1 cellular context compared by ENCODE assay signal in the genomic region with DNA sequence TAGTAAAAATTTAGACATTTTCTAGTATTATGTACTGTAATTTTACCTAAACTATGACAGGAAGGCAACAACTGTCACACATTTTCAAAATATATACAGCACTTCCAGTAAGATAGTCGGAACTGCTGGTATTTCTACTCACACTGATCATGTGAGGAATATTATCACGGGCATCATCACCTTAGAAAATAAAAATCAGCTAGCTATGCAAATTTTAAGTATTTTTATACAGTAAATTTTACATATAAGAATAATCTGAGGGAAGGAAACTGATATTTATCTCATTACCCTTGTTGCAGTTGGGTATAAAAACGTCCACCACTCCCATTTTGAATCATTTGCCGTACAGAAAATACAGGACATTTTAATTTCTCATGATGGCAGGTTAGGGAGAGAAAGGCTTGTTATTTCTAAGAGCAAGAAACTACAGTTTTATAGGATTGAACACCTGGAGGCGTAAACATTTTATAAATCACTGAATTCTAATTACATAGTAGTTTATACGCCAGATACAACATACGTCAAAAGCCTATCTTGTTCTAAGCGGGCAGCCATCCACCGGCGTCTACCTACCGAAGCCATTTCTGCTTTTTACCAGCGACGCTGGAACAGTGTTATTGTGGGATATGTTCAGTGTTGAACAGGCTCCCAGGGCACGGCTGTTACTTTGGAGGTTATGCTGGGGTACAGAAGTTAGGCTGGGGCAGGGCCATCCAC.
TF ChIP-seq lines count a peak whose summit lies in the region.

No MANE protein-coding gene starts in this region.

TF ChIP-seq in K562, 482 proteins besides CTCF, POLR2A, EP300 and RAD21 (continued from another document):
- TF ChIP-seq TSC22D4 (tag; IDR thresholded peaks at IDR 0.05) (no peak), SPI1 (IDR thresholded peaks at IDR 0.05; ENCODE audit: borderline replicate concordance, low read depth, low read length) (peak; percentile 70), C11orf30 (IDR thresholded peaks at IDR 0.05; ENCODE audit: low read depth) (peak; percentile 45; the same call in 1 of the 2 replicates), ELF2 (CRISPR knock-in tag; IDR thresholded peaks at IDR 0.05) (no peak), HEY1 (CRISPR knock-in tag; IDR thresholded peaks at IDR 0.05; ENCODE audit: borderline replicate concordance) (no peak), ZNF408 (CRISPR knock-in tag; IDR thresholded peaks at IDR 0.05; ENCODE audit: low read depth) (no peak), ZNF384 (IDR thresholded peaks at IDR 0.05; ENCODE audit: low read depth, low read length) (no peak), NR4A1 (CRISPR knock-in tag; IDR thresholded peaks at IDR 0.05) (no peak), NR4A1 (tag; IDR thresholded peaks at IDR 0.05) (0 out of 2 replicates have a peak, but pooled peaks have one; percentile 15), ZNF644 (tag; IDR thresholded peaks at IDR 0.05; ENCODE audit: low read depth) (no peak), SRF (CRISPR knock-in tag; IDR thresholded peaks at IDR 0.05) (0 out of 4 replicates have a peak, but pooled peaks of 1 of the 2 experiments have one; percentile 22), KLF1 (tag; IDR thresholded peaks at IDR 0.05) (0 out of 2 replicates have a peak, but pooled peaks have one; percentile 31), ZNF316 (IDR thresholded peaks at IDR 0.05) (peak; percentile 76), ZNF436 (CRISPR knock-in tag; IDR thresholded peaks at IDR 0.05) (no peak)
- TF ChIP-seq, protein P1, sequence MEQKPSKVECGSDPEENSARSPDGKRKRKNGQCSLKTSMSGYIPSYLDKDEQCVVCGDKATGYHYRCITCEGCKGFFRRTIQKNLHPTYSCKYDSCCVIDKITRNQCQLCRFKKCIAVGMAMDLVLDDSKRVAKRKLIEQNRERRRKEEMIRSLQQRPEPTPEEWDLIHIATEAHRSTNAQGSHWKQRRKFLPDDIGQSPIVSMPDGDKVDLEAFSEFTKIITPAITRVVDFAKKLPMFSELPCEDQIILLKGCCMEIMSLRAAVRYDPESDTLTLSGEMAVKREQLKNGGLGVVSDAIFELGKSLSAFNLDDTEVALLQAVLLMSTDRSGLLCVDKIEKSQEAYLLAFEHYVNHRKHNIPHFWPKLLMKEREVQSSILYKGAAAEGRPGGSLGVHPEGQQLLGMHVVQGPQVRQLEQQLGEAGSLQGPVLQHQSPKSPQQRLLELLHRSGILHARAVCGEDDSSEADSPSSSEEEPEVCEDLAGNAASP (IDR thresholded peaks at IDR 0.05), result no peak
- TF ChIP-seq, protein P2, sequence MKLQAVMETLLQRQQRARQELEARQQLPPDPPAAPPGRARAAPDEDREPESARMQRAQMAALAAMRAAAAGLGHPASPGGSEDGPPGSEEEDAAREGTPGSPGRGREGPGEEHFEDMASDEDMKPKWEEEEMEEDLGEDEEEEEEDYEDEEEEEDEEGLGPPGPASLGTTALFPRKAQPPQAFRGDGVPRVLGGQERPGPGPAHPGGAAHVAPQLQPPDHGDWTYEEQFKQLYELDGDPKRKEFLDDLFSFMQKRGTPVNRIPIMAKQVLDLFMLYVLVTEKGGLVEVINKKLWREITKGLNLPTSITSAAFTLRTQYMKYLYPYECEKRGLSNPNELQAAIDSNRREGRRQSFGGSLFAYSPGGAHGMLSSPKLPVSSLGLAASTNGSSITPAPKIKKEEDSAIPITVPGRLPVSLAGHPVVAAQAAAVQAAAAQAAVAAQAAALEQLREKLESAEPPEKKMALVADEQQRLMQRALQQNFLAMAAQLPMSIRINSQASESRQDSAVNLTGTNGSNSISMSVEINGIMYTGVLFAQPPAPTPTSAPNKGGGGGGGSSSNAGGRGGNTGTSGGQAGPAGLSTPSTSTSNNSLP (IDR thresholded peaks at IDR 0.05; ENCODE audit: borderline replicate concordance, low read depth, low read length), result 0 out of 2 replicates have a peak, but pooled peaks have one; percentile 15
- TF ChIP-seq, protein P3, sequence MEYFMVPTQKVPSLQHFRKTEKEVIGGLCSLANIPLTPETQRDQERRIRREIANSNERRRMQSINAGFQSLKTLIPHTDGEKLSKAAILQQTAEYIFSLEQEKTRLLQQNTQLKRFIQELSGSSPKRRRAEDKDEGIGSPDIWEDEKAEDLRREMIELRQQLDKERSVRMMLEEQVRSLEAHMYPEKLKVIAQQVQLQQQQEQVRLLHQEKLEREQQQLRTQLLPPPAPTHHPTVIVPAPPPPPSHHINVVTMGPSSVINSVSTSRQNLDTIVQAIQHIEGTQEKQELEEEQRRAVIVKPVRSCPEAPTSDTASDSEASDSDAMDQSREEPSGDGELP (CRISPR knock-in tag; IDR thresholded peaks at IDR 0.05; ENCODE audit: borderline replicate concordance), result no peak
- TF ChIP-seq, protein P4, sequence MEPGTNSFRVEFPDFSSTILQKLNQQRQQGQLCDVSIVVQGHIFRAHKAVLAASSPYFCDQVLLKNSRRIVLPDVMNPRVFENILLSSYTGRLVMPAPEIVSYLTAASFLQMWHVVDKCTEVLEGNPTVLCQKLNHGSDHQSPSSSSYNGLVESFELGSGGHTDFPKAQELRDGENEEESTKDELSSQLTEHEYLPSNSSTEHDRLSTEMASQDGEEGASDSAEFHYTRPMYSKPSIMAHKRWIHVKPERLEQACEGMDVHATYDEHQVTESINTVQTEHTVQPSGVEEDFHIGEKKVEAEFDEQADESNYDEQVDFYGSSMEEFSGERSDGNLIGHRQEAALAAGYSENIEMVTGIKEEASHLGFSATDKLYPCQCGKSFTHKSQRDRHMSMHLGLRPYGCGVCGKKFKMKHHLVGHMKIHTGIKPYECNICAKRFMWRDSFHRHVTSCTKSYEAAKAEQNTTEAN (CRISPR knock-in tag; IDR thresholded peaks at IDR 0.05), result 0 out of 2 replicates have a peak, but pooled peaks have one; percentile 28
- TF ChIP-seq, protein P5, sequence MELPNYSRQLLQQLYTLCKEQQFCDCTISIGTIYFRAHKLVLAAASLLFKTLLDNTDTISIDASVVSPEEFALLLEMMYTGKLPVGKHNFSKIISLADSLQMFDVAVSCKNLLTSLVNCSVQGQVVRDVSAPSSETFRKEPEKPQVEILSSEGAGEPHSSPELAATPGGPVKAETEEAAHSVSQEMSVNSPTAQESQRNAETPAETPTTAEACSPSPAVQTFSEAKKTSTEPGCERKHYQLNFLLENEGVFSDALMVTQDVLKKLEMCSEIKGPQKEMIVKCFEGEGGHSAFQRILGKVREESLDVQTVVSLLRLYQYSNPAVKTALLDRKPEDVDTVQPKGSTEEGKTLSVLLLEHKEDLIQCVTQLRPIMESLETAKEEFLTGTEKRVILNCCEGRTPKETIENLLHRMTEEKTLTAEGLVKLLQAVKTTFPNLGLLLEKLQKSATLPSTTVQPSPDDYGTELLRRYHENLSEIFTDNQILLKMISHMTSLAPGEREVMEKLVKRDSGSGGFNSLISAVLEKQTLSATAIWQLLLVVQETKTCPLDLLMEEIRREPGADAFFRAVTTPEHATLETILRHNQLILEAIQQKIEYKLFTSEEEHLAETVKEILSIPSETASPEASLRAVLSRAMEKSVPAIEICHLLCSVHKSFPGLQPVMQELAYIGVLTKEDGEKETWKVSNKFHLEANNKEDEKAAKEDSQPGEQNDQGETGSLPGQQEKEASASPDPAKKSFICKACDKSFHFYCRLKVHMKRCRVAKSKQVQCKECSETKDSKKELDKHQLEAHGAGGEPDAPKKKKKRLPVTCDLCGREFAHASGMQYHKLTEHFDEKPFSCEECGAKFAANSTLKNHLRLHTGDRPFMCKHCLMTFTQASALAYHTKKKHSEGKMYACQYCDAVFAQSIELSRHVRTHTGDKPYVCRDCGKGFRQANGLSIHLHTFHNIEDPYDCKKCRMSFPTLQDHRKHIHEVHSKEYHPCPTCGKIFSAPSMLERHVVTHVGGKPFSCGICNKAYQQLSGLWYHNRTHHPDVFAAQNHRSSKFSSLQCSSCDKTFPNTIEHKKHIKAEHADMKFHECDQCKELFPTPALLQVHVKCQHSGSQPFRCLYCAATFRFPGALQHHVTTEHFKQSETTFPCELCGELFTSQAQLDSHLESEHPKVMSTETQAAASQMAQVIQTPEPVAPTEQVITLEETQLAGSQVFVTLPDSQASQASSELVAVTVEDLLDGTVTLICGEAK (IDR thresholded peaks at IDR 0.05), result peak; percentile 15; the same call in 1 of the 2 replicates
- TF ChIP-seq, protein P5 (CRISPR knock-in tag; IDR thresholded peaks at IDR 0.05), result no peak
